In genomic region chr12:1494856-1495255, GRCh38 we compare ENCODE assay signal across 26 cellular contexts.
"Had no signal": no experiment of that assay in that cellular context is flagged by ENCODE, and none has a peak within 500 bp of the region (broad histone marks: within the 10 kb centered on the region; RNA-seq: fewer than 3 reads in every experiment).

No MANE protein-coding gene starts in this region.

- H3K36me3 ChIP-seq: brain microvascular endothelial cell had no signal

- DNase-seq: activated CD4-positive, alpha-beta memory T cell treated with anti-CD3 and anti-CD28 coated beads, Interleukin-2, amount 10 ng/mL, durations not matched to agents 7 days and 5 days; activated CD4-positive, alpha-beta T cell treated with anti-CD3 and anti-CD28 coated beads for 1 hour; activated CD4-positive, alpha-beta T cell treated with anti-CD3 and anti-CD28 coated beads for 4 hours; activated CD4-positive, alpha-beta T cell treated with anti-CD3 and anti-CD28 coated beads, Interleukin-2, amount 10 ng/mL, durations not matched to agents 7 days and 5 days; activated CD4-positive, alpha-beta T cell treated with anti-CD3 and anti-CD28 coated beads, Interleukin-2, amount 50 U/mL, for 4 hours; activated CD8-positive, alpha-beta memory T cell treated with anti-CD3 and anti-CD28 coated beads, Interleukin-2, amount 50 U/mL, for 4 hours; activated effector memory CD4-positive, alpha-beta T cell treated with anti-CD3 and anti-CD28 coated beads, Interleukin-2, amount 50 U/mL, for 16 hours; activated naive CD4-positive, alpha-beta T cell treated with anti-CD3 and anti-CD28 coated beads for 36 hours; activated naive CD8-positive, alpha-beta T cell treated with anti-CD3 and anti-CD28 coated beads, Interleukin-2, amount 10 ng/mL, durations not matched to agents 7 days and 5 days; activated T-cell treated with anti-CD3 and anti-CD28 coated beads, Interleukin-2, amount 50 U/mL, for 1 hour; brain microvascular endothelial cell; dorsolateral prefrontal cortex; effector memory CD4-positive, alpha-beta T cell; erythroblast; foreskin keratinocyte; gastrocnemius medialis; glutamatergic neuron; heart left ventricle; T-helper 2 cell had no signal

- H3K4me1 ChIP-seq: foreskin keratinocyte had no signal

- H3K4me3 ChIP-seq: coronary artery, dorsolateral prefrontal cortex, esophagus muscularis mucosa, gastrocnemius medialis, heart left ventricle had no signal

- H3K4me3 Mint-ChIP-seq: activated CD4-positive, alpha-beta memory T cell treated with anti-CD3 and anti-CD28 coated beads, Interleukin-2, amount 10 ng/mL, durations not matched to agents 7 days and 5 days; activated CD4-positive, alpha-beta T cell treated with anti-CD3 and anti-CD28 coated beads, Interleukin-2, amount 10 ng/mL, durations not matched to agents 7 days and 5 days; activated naive CD4-positive, alpha-beta T cell treated with anti-CD3 and anti-CD28 coated beads for 36 hours; activated naive CD4-positive, alpha-beta T cell treated with anti-CD3 and anti-CD28 coated beads, Interleukin-2, amount 50 U/mL, for 24 hours; activated naive CD8-positive, alpha-beta T cell treated with anti-CD3 and anti-CD28 coated beads, Interleukin-2, amount 10 ng/mL, durations not matched to agents 7 days and 5 days; activated T-helper 1 cell treated with anti-CD3 and anti-CD28 coated beads, Interleukin-12 subunit alpha, Interleukin-12 subunit beta, Interleukin-2, Interleukin-4 antibody, amounts not matched to agents 30 ng/mL and 10 ng/mL and 1 ng/mL, durations not matched to agents 14 hours and 24 hours and 36 hours; central memory CD8-positive, alpha-beta T cell; dendritic cell treated with granulocyte-macrophage colony-stimulating factor and Interleukin-4, amounts not matched to agents 40 ng/mL and 50 ng/mL, for 4 days had no signal

- H3K27me3 ChIP-seq: brain microvascular endothelial cell, dorsolateral prefrontal cortex, esophagus muscularis mucosa, foreskin keratinocyte, gastrocnemius medialis, heart left ventricle had no signal

- H3K9me3 Mint-ChIP-seq: activated CD4-positive, alpha-beta memory T cell treated with anti-CD3 and anti-CD28 coated beads, Interleukin-2, amount 10 ng/mL, durations not matched to agents 7 days and 5 days; activated CD4-positive, alpha-beta T cell treated with anti-CD3 and anti-CD28 coated beads, Interleukin-2, amount 10 ng/mL, durations not matched to agents 7 days and 5 days; activated naive CD4-positive, alpha-beta T cell treated with anti-CD3 and anti-CD28 coated beads for 36 hours; activated naive CD4-positive, alpha-beta T cell treated with anti-CD3 and anti-CD28 coated beads, Interleukin-2, amount 50 U/mL, for 24 hours; activated naive CD8-positive, alpha-beta T cell treated with anti-CD3 and anti-CD28 coated beads, Interleukin-2, amount 10 ng/mL, durations not matched to agents 7 days and 5 days; activated T-helper 1 cell treated with anti-CD3 and anti-CD28 coated beads, Interleukin-12 subunit alpha, Interleukin-12 subunit beta, Interleukin-2, Interleukin-4 antibody, amounts not matched to agents 30 ng/mL and 10 ng/mL and 1 ng/mL, durations not matched to agents 14 hours and 24 hours and 36 hours; activated T-helper 2 cell treated with anti-CD3 and anti-CD28 coated beads, Interferon-gamma antibody, Interleukin-2, Interleukin-4, amounts not matched to agents 10 μg/mL and 5 μg/mL and 100 μg/mL, durations not matched to agents 14 hours and 24 hours and 36 hours; central memory CD8-positive, alpha-beta T cell; dendritic cell treated with granulocyte-macrophage colony-stimulating factor and Interleukin-4, amounts not matched to agents 40 ng/mL and 50 ng/mL, for 4 days had no signal

- H3K4me1 Mint-ChIP-seq: activated CD4-positive, alpha-beta memory T cell treated with anti-CD3 and anti-CD28 coated beads, Interleukin-2, amount 10 ng/mL, durations not matched to agents 7 days and 5 days; activated CD4-positive, alpha-beta T cell treated with anti-CD3 and anti-CD28 coated beads, Interleukin-2, amount 10 ng/mL, durations not matched to agents 7 days and 5 days; activated naive CD8-positive, alpha-beta T cell treated with anti-CD3 and anti-CD28 coated beads, Interleukin-2, amount 10 ng/mL, durations not matched to agents 7 days and 5 days; central memory CD8-positive, alpha-beta T cell had no signal

- H3K27me3 Mint-ChIP-seq: activated CD4-positive, alpha-beta memory T cell treated with anti-CD3 and anti-CD28 coated beads, Interleukin-2, amount 10 ng/mL, durations not matched to agents 7 days and 5 days; activated CD4-positive, alpha-beta T cell treated with anti-CD3 and anti-CD28 coated beads, Interleukin-2, amount 10 ng/mL, durations not matched to agents 7 days and 5 days; activated naive CD4-positive, alpha-beta T cell treated with anti-CD3 and anti-CD28 coated beads, Interleukin-2, amount 50 U/mL, for 24 hours; activated naive CD8-positive, alpha-beta T cell treated with anti-CD3 and anti-CD28 coated beads, Interleukin-2, amount 10 ng/mL, durations not matched to agents 7 days and 5 days had no signal

- H3K9me3 ChIP-seq: esophagus muscularis mucosa, gastrocnemius medialis, heart left ventricle had no signal

- ATAC-seq: foreskin keratinocyte, gastrocnemius medialis, heart left ventricle had no signal

- H3K27ac ChIP-seq: brain microvascular endothelial cell, coronary artery, dorsolateral prefrontal cortex, esophagus muscularis mucosa, foreskin keratinocyte, gastrocnemius medialis, heart left ventricle had no signal

- H3K27ac Mint-ChIP-seq: activated CD4-positive, alpha-beta memory T cell treated with anti-CD3 and anti-CD28 coated beads, Interleukin-2, amount 10 ng/mL, durations not matched to agents 7 days and 5 days; activated CD4-positive, alpha-beta T cell treated with anti-CD3 and anti-CD28 coated beads, Interleukin-2, amount 10 ng/mL, durations not matched to agents 7 days and 5 days; activated naive CD4-positive, alpha-beta T cell treated with anti-CD3 and anti-CD28 coated beads for 36 hours; activated naive CD4-positive, alpha-beta T cell treated with anti-CD3 and anti-CD28 coated beads, Interleukin-2, amount 50 U/mL, for 24 hours; activated naive CD8-positive, alpha-beta T cell treated with anti-CD3 and anti-CD28 coated beads, Interleukin-2, amount 10 ng/mL, durations not matched to agents 7 days and 5 days; activated T-helper 1 cell treated with anti-CD3 and anti-CD28 coated beads, Interleukin-12 subunit alpha, Interleukin-12 subunit beta, Interleukin-2, Interleukin-4 antibody, amounts not matched to agents 30 ng/mL and 10 ng/mL and 1 ng/mL, durations not matched to agents 14 hours and 24 hours and 36 hours; activated T-helper 2 cell treated with anti-CD3 and anti-CD28 coated beads, Interferon-gamma antibody, Interleukin-2, Interleukin-4, amounts not matched to agents 10 μg/mL and 5 μg/mL and 100 μg/mL, durations not matched to agents 14 hours and 24 hours and 36 hours; dendritic cell treated with granulocyte-macrophage colony-stimulating factor and Interleukin-4, amounts not matched to agents 40 ng/mL and 50 ng/mL, for 4 days had no signal
